In the genomic region with DNA sequence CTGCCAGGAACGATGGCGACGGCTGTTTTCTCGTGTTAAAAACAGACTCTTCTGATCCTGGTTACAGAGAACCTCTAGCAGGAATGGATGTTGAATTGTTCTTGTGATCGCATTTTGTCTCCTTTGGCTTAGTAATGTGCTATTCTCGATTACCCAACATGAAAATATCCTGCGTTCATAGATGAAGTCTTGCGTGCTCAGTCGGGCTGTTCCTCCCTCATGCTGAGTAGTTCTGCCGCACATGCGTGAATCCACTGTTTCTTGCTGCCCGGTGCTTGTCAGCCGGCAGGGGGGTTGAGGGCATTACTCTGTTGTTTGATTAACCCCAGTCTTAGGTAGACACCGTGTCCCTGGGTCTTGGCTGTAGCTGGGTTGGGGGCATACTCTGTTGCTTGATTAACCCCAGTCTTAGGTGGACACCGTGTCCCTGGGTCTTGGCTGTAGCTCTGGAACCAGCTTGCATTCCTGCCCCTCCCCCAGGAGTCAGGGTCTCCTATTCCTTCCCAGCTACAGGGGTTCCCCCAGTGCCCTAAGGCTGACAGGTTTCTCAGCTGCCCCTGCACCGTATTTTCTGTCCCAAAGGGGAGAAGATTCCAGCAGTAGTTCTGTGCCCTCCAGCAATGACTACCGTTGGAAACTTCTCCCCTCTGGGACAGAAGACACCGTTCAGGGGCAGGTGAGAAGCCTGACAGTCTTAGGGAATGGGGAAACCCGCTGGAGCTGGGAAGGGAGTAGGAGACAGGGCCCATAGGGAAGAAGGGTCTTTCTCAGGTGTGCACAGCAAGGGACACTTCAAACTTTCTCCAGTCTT, we compare ENCODE assay signal across 1 cellular context.
TF ChIP-seq lines count a peak whose summit lies in the region.

No MANE protein-coding gene starts in this region.

TF ChIP-seq in HepG2, 621 proteins besides CTCF, POLR2A, EP300 and RAD21 (continued from another document):
- TF ChIP-seq ZNF563 (CRISPR knock-in tag; IDR thresholded peaks at IDR 0.05): no peak
